Comparison of ENCODE assay signal across 8 cellular contexts in the genomic region with DNA sequence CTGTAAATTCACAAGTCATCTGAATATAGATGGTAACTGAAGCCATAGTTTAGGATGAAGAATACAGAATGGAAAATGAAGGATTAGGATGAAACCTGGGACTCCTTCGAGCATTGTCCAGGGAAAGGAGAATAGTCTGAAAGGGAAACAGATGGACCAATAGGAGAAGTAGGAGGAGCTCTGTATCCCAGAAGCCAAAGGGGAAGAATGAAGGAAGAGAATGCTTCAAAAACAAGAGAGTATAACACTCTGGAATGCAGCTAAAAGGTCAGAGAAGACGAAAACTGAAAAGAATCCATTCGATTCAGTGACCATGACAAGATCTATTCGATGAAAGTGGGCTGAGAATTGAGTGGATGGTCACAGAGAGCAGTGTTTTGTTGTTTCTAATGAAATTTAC. TPM values are rescaled to one million over a fixed set of nuclear protein-coding genes. Genes with fewer than 3 reads are reported as not detected.
DNase-seq lines count a peak whose midpoint lies in the region; ATAC-seq and TF ChIP-seq lines count a peak whose summit lies in the region.

No MANE protein-coding gene starts in this region.

- no peak for TF ChIP-seq RAD21 in SK-N-SH (IDR thresholded peaks at IDR 0.05; ENCODE audit: low read length)

- peaks cover 74% of the 10 kb centered on the region for H3K4me1 Mint-ChIP-seq in stimulated activated naive CD8-positive, alpha-beta T cell treated with anti-CD3 and anti-CD28 coated beads, Interleukin-15, Interleukin-2, amounts not matched to agents 100 ng/mL and 50 ng/mL, for 24 hours (ENCODE audit: low read depth)

- H2AFZ ChIP-seq in SK-N-SH (ENCODE audit: low read depth) (peak overlapping the region; percentile 66; the same call in 1 of the 2 replicates), neuron (ENCODE audit: low read depth, low read length) (no peak overlapping the region)

- no peak for ATAC-seq in stimulated activated naive CD8-positive, alpha-beta T cell treated with anti-CD3 and anti-CD28 coated beads, Interleukin-15, Interleukin-2, amounts not matched to agents 100 U/mL and 50 U/mL, for 24 hours
- ATAC-seq in HG02571 (IDR thresholded peaks at IDR 0.05; ENCODE audit: unreplicated experiment) (no peak), GM18909 (IDR thresholded peaks at IDR 0.05; ENCODE audit: poor library complexity, unreplicated experiment) (no peak), GM18511 (IDR thresholded peaks at IDR 0.05; ENCODE audit: unreplicated experiment) (no peak)

- no peaks in the 10 kb centered on the region for H3K9me2 ChIP-seq in SK-N-SH

- H3K27ac Mint-ChIP-seq in stimulated activated naive CD8-positive, alpha-beta T cell treated with anti-CD3 and anti-CD28 coated beads, Interleukin-15, Interleukin-2, amounts not matched to agents 100 ng/mL and 50 ng/mL, for 24 hours = peak overlapping the region; percentile 99

- H3K9ac ChIP-seq in SK-N-SH = peak overlapping the region; percentile 97

- H4K20me1 ChIP-seq in SK-N-SH (ENCODE audit: insufficient read depth) = peaks cover 21% of the 10 kb centered on the region; the same call in 1 of the 2 replicates

- no peak for TF ChIP-seq EP300 in SK-N-SH (IDR thresholded peaks at IDR 0.05; ENCODE audit: borderline replicate concordance in 1 of 2, low read depth in 1 of 2, low read length in 1 of 2)

- no peak for DNase-seq in stimulated activated naive CD8-positive, alpha-beta T cell treated with anti-CD3 and anti-CD28 coated beads, Interleukin-15, Interleukin-2, amounts not matched to agents 100 U/mL and 50 U/mL, for 24 hours
- peak; percentile 63 for DNase-seq in SK-N-SH
- no peak for DNase-seq in esophagus squamous epithelium (lab: John Stamatoyannopoulos, UW)

- peaks cover 30% of the 10 kb centered on the region for H3K36me3 Mint-ChIP-seq in stimulated activated naive CD8-positive, alpha-beta T cell treated with anti-CD3 and anti-CD28 coated beads, Interleukin-15, Interleukin-2, amounts not matched to agents 100 ng/mL and 50 ng/mL, for 24 hours (ENCODE audit: low read depth)

- H3K79me2 ChIP-seq in SK-N-SH (ENCODE audit: insufficient read depth) = peaks cover 60% of the 10 kb centered on the region

- peak overlapping the region; percentile 86 to 93 for H3K4me3 ChIP-seq in SK-N-SH (ENCODE audit: low read depth in 2 of 2, low read length in 1 of 2)
- peak overlapping the region; percentile 50 to 88 (median 76) for H3K4me3 ChIP-seq in esophagus squamous epithelium
- H3K4me3 ChIP-seq in neuron (ENCODE audit: low read length) = peak overlapping the region; percentile 95

- TF ChIP-seq POLR2A in esophagus squamous epithelium (IDR thresholded peaks at IDR 0.05) = peak in 1 of 4 donors; percentile 13

- CTCF ChIA-PET in SK-N-SH (lab: Yijun Ruan, JAX) = interaction anchor here (0.6 to 2.2 kb wide), 11 partner anchors 8 to 121 kb away, joined by 3 to 7 read pairs (median 4); a partner anchor contains a TSS

- H3K9me3 ChIP-seq in SK-N-SH (no peaks in the 10 kb centered on the region), esophagus squamous epithelium (no peaks in the 10 kb centered on the region), neuron (ENCODE audit: low read length) (no peaks in the 10 kb centered on the region)

- H3K36me3 ChIP-seq in SK-N-SH (replicated peaks in 1 of 2; ENCODE audit: control insufficient read depth in 1 of 2, insufficient read depth in 2 of 2, low read length in 1 of 2) (peaks cover 10 to 19% of the 10 kb centered on the region in 2 experiments), esophagus squamous epithelium (peaks cover 0 to 7% (median 0%) of the 10 kb centered on the region in 3 donors), neuron (ENCODE audit: insufficient read depth, low read length) (peaks cover 16% of the 10 kb centered on the region)

- TF ChIP-seq CTCF in SK-N-SH (IDR thresholded peaks at IDR 0.05) (no peak), esophagus squamous epithelium (IDR thresholded peaks at IDR 0.05) (no peak)

- H3K4me1 ChIP-seq in SK-N-SH (ENCODE audit: control insufficient read depth in 1 of 2, insufficient read depth in 2 of 2, low read depth in 1 of 2, low read length in 1 of 2) (peaks cover 5 to 25% of the 10 kb centered on the region in 2 experiments; a peak in 3 of 4 replicates), esophagus squamous epithelium (peaks cover 0 to 66% (median 11%) of the 10 kb centered on the region in 3 donors), neuron (ENCODE audit: insufficient read depth, low read length) (peaks cover 10% of the 10 kb centered on the region)

- H3K4me3 Mint-ChIP-seq in stimulated activated naive CD8-positive, alpha-beta T cell treated with anti-CD3 and anti-CD28 coated beads, Interleukin-15, Interleukin-2, amounts not matched to agents 100 ng/mL and 50 ng/mL, for 24 hours = peak overlapping the region; percentile 99

- H3K9me3 Mint-ChIP-seq in stimulated activated naive CD8-positive, alpha-beta T cell treated with anti-CD3 and anti-CD28 coated beads, Interleukin-15, Interleukin-2, amounts not matched to agents 100 ng/mL and 50 ng/mL, for 24 hours = no peaks in the 10 kb centered on the region

- H3K4me2 ChIP-seq in SK-N-SH = peak overlapping the region; percentile 96

- peaks cover 15% of the 10 kb centered on the region for H3F3A ChIP-seq in SK-N-SH (replicated peaks; ENCODE audit: insufficient read depth)

- peak overlapping the region; percentile 88 to 95 for H3K27ac ChIP-seq in SK-N-SH (ENCODE audit: low read depth in 2 of 2, low read length in 1 of 2)
- H3K27ac ChIP-seq in esophagus squamous epithelium = peak overlapping the region; percentile 90 to 96 (median 95)

- H3K27me3 ChIP-seq in SK-N-SH (ENCODE audit: insufficient read depth) (no peaks in the 10 kb centered on the region), esophagus squamous epithelium (no peaks in the 10 kb centered on the region), neuron (ENCODE audit: insufficient read depth, low read length) (no peaks in the 10 kb centered on the region)

- intact Hi-C loops in esophagus squamous epithelium (cut with DNase I) = no loop called here

- H3K27me3 Mint-ChIP-seq in stimulated activated naive CD8-positive, alpha-beta T cell treated with anti-CD3 and anti-CD28 coated beads, Interleukin-15, Interleukin-2, amounts not matched to agents 100 ng/mL and 50 ng/mL, for 24 hours = no peaks in the 10 kb centered on the region

- 8% methylated on average over 4 of the region's 4 CpGs for WGBS in SK-N-SH (ENCODE audit: low lambda C conversion rate)
- 29 to 30% methylated on average over 4 of the region's 4 CpGs for WGBS in esophagus squamous epithelium, 2 donors

- POLR2A ChIA-PET in SK-N-SH (lab: Yijun Ruan, JAX) = interaction anchor here (0.8 kb wide), 1 partner anchor 91 kb away, joined by 4 read pairs; a partner anchor contains a TSS

TF ChIP-seq in SK-N-SH, 30 proteins besides CTCF, POLR2A, EP300 and RAD21 (continues in another document):
- TF ChIP-seq FOSL2 (IDR thresholded peaks at IDR 0.05; ENCODE audit: borderline replicate concordance, low read depth) = no peak
- TF ChIP-seq, protein P1, sequence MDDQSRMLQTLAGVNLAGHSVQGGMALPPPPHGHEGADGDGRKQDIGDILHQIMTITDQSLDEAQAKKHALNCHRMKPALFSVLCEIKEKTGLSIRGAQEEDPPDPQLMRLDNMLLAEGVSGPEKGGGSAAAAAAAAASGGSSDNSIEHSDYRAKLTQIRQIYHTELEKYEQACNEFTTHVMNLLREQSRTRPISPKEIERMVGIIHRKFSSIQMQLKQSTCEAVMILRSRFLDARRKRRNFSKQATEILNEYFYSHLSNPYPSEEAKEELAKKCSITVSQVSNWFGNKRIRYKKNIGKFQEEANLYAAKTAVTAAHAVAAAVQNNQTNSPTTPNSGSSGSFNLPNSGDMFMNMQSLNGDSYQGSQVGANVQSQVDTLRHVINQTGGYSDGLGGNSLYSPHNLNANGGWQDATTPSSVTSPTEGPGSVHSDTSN (IDR thresholded peaks at IDR 0.05) = no peak
- TF ChIP-seq, protein P2, sequence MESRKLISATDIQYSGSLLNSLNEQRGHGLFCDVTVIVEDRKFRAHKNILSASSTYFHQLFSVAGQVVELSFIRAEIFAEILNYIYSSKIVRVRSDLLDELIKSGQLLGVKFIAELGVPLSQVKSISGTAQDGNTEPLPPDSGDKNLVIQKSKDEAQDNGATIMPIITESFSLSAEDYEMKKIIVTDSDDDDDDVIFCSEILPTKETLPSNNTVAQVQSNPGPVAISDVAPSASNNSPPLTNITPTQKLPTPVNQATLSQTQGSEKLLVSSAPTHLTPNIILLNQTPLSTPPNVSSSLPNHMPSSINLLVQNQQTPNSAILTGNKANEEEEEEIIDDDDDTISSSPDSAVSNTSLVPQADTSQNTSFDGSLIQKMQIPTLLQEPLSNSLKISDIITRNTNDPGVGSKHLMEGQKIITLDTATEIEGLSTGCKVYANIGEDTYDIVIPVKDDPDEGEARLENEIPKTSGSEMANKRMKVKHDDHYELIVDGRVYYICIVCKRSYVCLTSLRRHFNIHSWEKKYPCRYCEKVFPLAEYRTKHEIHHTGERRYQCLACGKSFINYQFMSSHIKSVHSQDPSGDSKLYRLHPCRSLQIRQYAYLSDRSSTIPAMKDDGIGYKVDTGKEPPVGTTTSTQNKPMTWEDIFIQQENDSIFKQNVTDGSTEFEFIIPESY (IDR thresholded peaks at IDR 0.05; ENCODE audit: borderline replicate concordance, low read depth) = no peak
- TF ChIP-seq EZH2phosphoT487 (IDR thresholded peaks at IDR 0.05; ENCODE audit: borderline replicate concordance, low read depth) = no peak
- no peak for TF ChIP-seq SIN3A (IDR thresholded peaks at IDR 0.05; ENCODE audit: borderline replicate concordance, low read depth, low read length)
- TF ChIP-seq, protein P3, sequence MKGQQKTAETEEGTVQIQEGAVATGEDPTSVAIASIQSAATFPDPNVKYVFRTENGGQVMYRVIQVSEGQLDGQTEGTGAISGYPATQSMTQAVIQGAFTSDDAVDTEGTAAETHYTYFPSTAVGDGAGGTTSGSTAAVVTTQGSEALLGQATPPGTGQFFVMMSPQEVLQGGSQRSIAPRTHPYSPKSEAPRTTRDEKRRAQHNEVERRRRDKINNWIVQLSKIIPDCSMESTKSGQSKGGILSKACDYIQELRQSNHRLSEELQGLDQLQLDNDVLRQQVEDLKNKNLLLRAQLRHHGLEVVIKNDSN (IDR thresholded peaks at IDR 0.05; ENCODE audit: borderline replicate concordance, low read depth) = no peak
- TF ChIP-seq TEAD4 (IDR thresholded peaks at IDR 0.05; ENCODE audit: borderline replicate concordance, insufficient read depth) = no peak

RNA-seq across cellular contexts. Expression of a gene that starts 1.0 kb away (rescaled TPM):
- 9.4 and 13.5 TPM in 2 replicates for polyA plus RNA-seq in SK-N-SH (2012; rRNA removed)
- 20.0 and 29.7 TPM in 2 replicates for polyA plus RNA-seq in SK-N-SH (2012; cell fraction: cytosol; rRNA removed)
- polyA plus RNA-seq in SK-N-SH (2012; cell fraction: nucleus; rRNA removed) = 6.7 and 14.5 TPM in 2 replicates
- total RNA-seq in esophagus squamous epithelium = 10 to 100 TPM; 10.2 to 69.8 (median 36.2) TPM

RNA-seq across cellular contexts. Expression of a gene that starts 21.9 kb away (rescaled TPM):
- 6.4 and 7.7 TPM in 2 replicates for polyA plus RNA-seq in SK-N-SH (2012; rRNA removed)
- polyA plus RNA-seq in SK-N-SH (2012; cell fraction: cytosol; rRNA removed) = 9.4 and 9.7 TPM in 2 replicates
- 6.4 and 12.1 TPM in 2 replicates for polyA plus RNA-seq in SK-N-SH (2012; cell fraction: nucleus; rRNA removed)
- 10 to 100 TPM in 2 of 4 donors, 1 to 10 TPM in 2; 2.5 to 13.9 (median 10.3) TPM for total RNA-seq in esophagus squamous epithelium

RNA-seq across cellular contexts. Expression of a gene that starts 46.6 kb away (rescaled TPM):
- 145 and 292 TPM in 2 replicates for polyA plus RNA-seq in SK-N-SH (2012; rRNA removed)
- polyA plus RNA-seq in SK-N-SH (2012; cell fraction: cytosol; rRNA removed) = 206 and 275 TPM in 2 replicates
- 41.0 and 57.4 TPM in 2 replicates for polyA plus RNA-seq in SK-N-SH (2012; cell fraction: nucleus; rRNA removed)
- 100 to 1,000 TPM in 3 of 4 donors, 10 to 100 TPM in 1; 95.1 to 204 (median 164) TPM for total RNA-seq in esophagus squamous epithelium
